Comparison of ENCODE assay signal across 31 cellular contexts in the genomic region with DNA sequence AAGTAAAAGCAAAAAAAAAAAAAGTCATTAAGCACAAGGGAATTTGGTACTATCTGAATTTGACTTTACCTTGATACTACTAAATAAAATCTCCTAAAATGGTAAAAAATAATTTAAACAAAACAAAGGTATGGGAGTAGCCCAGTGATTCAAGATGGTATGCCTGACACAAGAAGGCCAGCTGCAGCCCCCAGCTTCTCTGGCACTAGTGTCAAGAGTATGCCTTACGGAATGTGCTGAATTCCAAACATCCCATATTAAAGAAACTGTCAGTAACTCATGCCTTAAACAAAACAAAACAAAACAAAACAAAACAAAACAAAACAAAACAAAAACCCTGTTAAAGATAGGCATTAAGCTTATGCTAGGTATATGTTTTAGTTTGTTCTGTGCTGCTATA.
"Had no signal": no experiment of that assay in that cellular context is flagged by ENCODE, and none has a peak within 500 bp of the region (broad histone marks: within the 10 kb centered on the region; RNA-seq: fewer than 3 reads in every experiment).

No MANE protein-coding gene starts in this region.

- H3K36me3 Mint-ChIP-seq: activated CD8-positive, alpha-beta memory T cell treated with anti-CD3 and anti-CD28 coated beads, Interleukin-2, amount 10 ng/mL, durations not matched to agents 7 days and 5 days; activated naive CD8-positive, alpha-beta T cell treated with anti-CD3 and anti-CD28 coated beads for 36 hours had no signal

- ATAC-seq: activated CD4-positive, alpha-beta T cell treated with anti-CD3 and anti-CD28 coated beads for 36 hours; activated CD8-positive, alpha-beta memory T cell treated with anti-CD3 and anti-CD28 coated beads, Interleukin-2, amount 10 ng/mL, durations not matched to agents 7 days and 5 days; activated CD8-positive, alpha-beta T cell treated with anti-CD3 and anti-CD28 coated beads, Interleukin-2, amount 10 ng/mL, durations not matched to agents 7 days and 5 days; activated naive CD8-positive, alpha-beta T cell treated with anti-CD3 and anti-CD28 coated beads, Interleukin-2, amount 50 U/mL, for 24 hours; body of pancreas; effector memory CD8-positive, alpha-beta T cell; gastroesophageal sphincter had no signal

- H3K9me3 Mint-ChIP-seq: activated CD4-positive, alpha-beta memory T cell treated with anti-CD3 and anti-CD28 coated beads for 36 hours; activated CD4-positive, alpha-beta T cell treated with anti-CD3 and anti-CD28 coated beads, Interleukin-2, amount 10 ng/mL, durations not matched to agents 24 days and 14 days; activated naive CD4-positive, alpha-beta T cell treated with anti-CD3 and anti-CD28 coated beads for 36 hours; activated naive CD4-positive, alpha-beta T cell treated with anti-CD3 and anti-CD28 coated beads, Interleukin-2, amount 50 U/mL, for 24 hours; activated naive CD8-positive, alpha-beta T cell treated with anti-CD3 and anti-CD28 coated beads for 36 hours; activated naive CD8-positive, alpha-beta T cell treated with anti-CD3 and anti-CD28 coated beads, Interleukin-2, amount 50 U/mL, for 24 hours; activated T-helper 1 cell treated with anti-CD3 and anti-CD28 coated beads, Interleukin-12 subunit alpha, Interleukin-12 subunit beta, Interleukin-2, Interleukin-4 antibody, amounts not matched to agents 30 ng/mL and 10 ng/mL and 1 ng/mL, durations not matched to agents 14 hours and 24 hours and 36 hours; activated T-helper 2 cell treated with anti-CD3 and anti-CD28 coated beads, Interferon-gamma antibody, Interleukin-2, Interleukin-4, amounts not matched to agents 10 μg/mL and 5 μg/mL and 100 μg/mL, durations not matched to agents 14 hours and 24 hours and 36 hours; effector memory CD8-positive, alpha-beta T cell had no signal

- H3K36me3 ChIP-seq: adrenal gland, esophagus muscularis mucosa, gastroesophageal sphincter had no signal

- DNase-seq: activated CD4-positive, alpha-beta memory T cell treated with anti-CD3 and anti-CD28 coated beads for 36 hours; activated CD4-positive, alpha-beta T cell treated with anti-CD3 and anti-CD28 coated beads for 36 hours; activated CD4-positive, alpha-beta T cell treated with anti-CD3 and anti-CD28 coated beads, Interleukin-2, amount 10 ng/mL, durations not matched to agents 24 days and 14 days; activated CD4-positive, CD25-positive, alpha-beta regulatory T cell; activated CD4-positive, CD25-positive, alpha-beta regulatory T cell treated with anti-CD3 and anti-CD28 coated beads, Interleukin-2, amount 50 U/mL, for 72 hours; activated CD8-positive, alpha-beta memory T cell treated with anti-CD3 and anti-CD28 coated beads, Interleukin-2, amount 10 ng/mL, durations not matched to agents 7 days and 5 days; activated CD8-positive, alpha-beta memory T cell treated with anti-CD3 and anti-CD28 coated beads, Interleukin-2, amount 50 U/mL, for 4 hours; activated CD8-positive, alpha-beta T cell treated with anti-CD3 and anti-CD28 coated beads, Interleukin-2, amount 10 ng/mL, durations not matched to agents 7 days and 5 days; activated effector memory CD4-positive, alpha-beta T cell treated with anti-CD3 and anti-CD28 coated beads, Interleukin-2, amount 50 U/mL, for 16 hours; activated naive CD4-positive, alpha-beta T cell treated with anti-CD3 and anti-CD28 coated beads for 36 hours; activated naive CD8-positive, alpha-beta T cell treated with anti-CD3 and anti-CD28 coated beads for 36 hours; activated naive CD8-positive, alpha-beta T cell treated with anti-CD3 and anti-CD28 coated beads, Interleukin-2, amount 50 U/mL, for 24 hours; activated T-cell treated with anti-CD3 and anti-CD28 coated beads, Interleukin-2, amount 50 U/mL, for 1 hour; activated T-cell treated with anti-CD3 and anti-CD28 coated beads, Interleukin-2, amount 50 U/mL, for 48 hours; adrenal gland; amygdala; aorta; body of pancreas; caudate nucleus; cortex of kidney; dermis blood vessel endothelial cell; effector CD4-positive, alpha-beta T cell; effector memory CD8-positive, alpha-beta T cell; erythroblast; foreskin melanocyte; T-helper 2 cell had no signal

- H3K4me1 Mint-ChIP-seq: activated CD4-positive, alpha-beta T cell treated with anti-CD3 and anti-CD28 coated beads for 36 hours; activated CD4-positive, alpha-beta T cell treated with anti-CD3 and anti-CD28 coated beads, Interleukin-2, amount 10 ng/mL, durations not matched to agents 24 days and 14 days; activated CD8-positive, alpha-beta memory T cell treated with anti-CD3 and anti-CD28 coated beads, Interleukin-2, amount 10 ng/mL, durations not matched to agents 7 days and 5 days; activated naive CD4-positive, alpha-beta T cell treated with anti-CD3 and anti-CD28 coated beads, Interleukin-2, amount 50 U/mL, for 24 hours; activated naive CD8-positive, alpha-beta T cell treated with anti-CD3 and anti-CD28 coated beads for 36 hours; activated naive CD8-positive, alpha-beta T cell treated with anti-CD3 and anti-CD28 coated beads, Interleukin-2, amount 50 U/mL, for 24 hours had no signal

- H3K27me3 ChIP-seq: adrenal gland, body of pancreas, esophagus muscularis mucosa, gastroesophageal sphincter had no signal

- H3K4me1 ChIP-seq: esophagus muscularis mucosa, gastroesophageal sphincter had no signal

- H3K4me3 ChIP-seq: adrenal gland, body of pancreas, esophagus muscularis mucosa, gastroesophageal sphincter had no signal

- H3K27me3 Mint-ChIP-seq: activated CD4-positive, alpha-beta memory T cell treated with anti-CD3 and anti-CD28 coated beads for 36 hours; activated CD4-positive, alpha-beta T cell treated with anti-CD3 and anti-CD28 coated beads for 36 hours; activated CD4-positive, alpha-beta T cell treated with anti-CD3 and anti-CD28 coated beads, Interleukin-2, amount 10 ng/mL, durations not matched to agents 24 days and 14 days; activated CD8-positive, alpha-beta memory T cell treated with anti-CD3 and anti-CD28 coated beads, Interleukin-2, amount 10 ng/mL, durations not matched to agents 7 days and 5 days; activated naive CD4-positive, alpha-beta T cell treated with anti-CD3 and anti-CD28 coated beads, Interleukin-2, amount 50 U/mL, for 24 hours; activated naive CD8-positive, alpha-beta T cell treated with anti-CD3 and anti-CD28 coated beads for 36 hours; activated naive CD8-positive, alpha-beta T cell treated with anti-CD3 and anti-CD28 coated beads, Interleukin-2, amount 50 U/mL, for 24 hours; effector memory CD8-positive, alpha-beta T cell had no signal

- H3K9me3 ChIP-seq: adrenal gland, body of pancreas, esophagus muscularis mucosa, gastroesophageal sphincter had no signal

- H3K27ac ChIP-seq: adrenal gland, body of pancreas, esophagus muscularis mucosa, gastroesophageal sphincter had no signal

- H3K27ac Mint-ChIP-seq: activated CD4-positive, alpha-beta memory T cell treated with anti-CD3 and anti-CD28 coated beads for 36 hours; activated CD4-positive, alpha-beta T cell treated with anti-CD3 and anti-CD28 coated beads for 36 hours; activated CD4-positive, alpha-beta T cell treated with anti-CD3 and anti-CD28 coated beads, Interleukin-2, amount 10 ng/mL, durations not matched to agents 24 days and 14 days; activated CD8-positive, alpha-beta memory T cell treated with anti-CD3 and anti-CD28 coated beads, Interleukin-2, amount 10 ng/mL, durations not matched to agents 7 days and 5 days; activated CD8-positive, alpha-beta T cell treated with anti-CD3 and anti-CD28 coated beads, Interleukin-2, amount 10 ng/mL, durations not matched to agents 7 days and 5 days; activated naive CD4-positive, alpha-beta T cell treated with anti-CD3 and anti-CD28 coated beads for 36 hours; activated naive CD4-positive, alpha-beta T cell treated with anti-CD3 and anti-CD28 coated beads, Interleukin-2, amount 50 U/mL, for 24 hours; activated naive CD8-positive, alpha-beta T cell treated with anti-CD3 and anti-CD28 coated beads for 36 hours; activated naive CD8-positive, alpha-beta T cell treated with anti-CD3 and anti-CD28 coated beads, Interleukin-2, amount 50 U/mL, for 24 hours; activated T-helper 1 cell treated with anti-CD3 and anti-CD28 coated beads, Interleukin-12 subunit alpha, Interleukin-12 subunit beta, Interleukin-2, Interleukin-4 antibody, amounts not matched to agents 30 ng/mL and 10 ng/mL and 1 ng/mL, durations not matched to agents 14 hours and 24 hours and 36 hours; activated T-helper 2 cell treated with anti-CD3 and anti-CD28 coated beads, Interferon-gamma antibody, Interleukin-2, Interleukin-4, amounts not matched to agents 10 μg/mL and 5 μg/mL and 100 μg/mL, durations not matched to agents 14 hours and 24 hours and 36 hours; effector memory CD8-positive, alpha-beta T cell had no signal

- H3K4me3 Mint-ChIP-seq: activated CD4-positive, alpha-beta memory T cell treated with anti-CD3 and anti-CD28 coated beads for 36 hours; activated CD4-positive, alpha-beta T cell treated with anti-CD3 and anti-CD28 coated beads for 36 hours; activated CD4-positive, alpha-beta T cell treated with anti-CD3 and anti-CD28 coated beads, Interleukin-2, amount 10 ng/mL, durations not matched to agents 24 days and 14 days; activated CD8-positive, alpha-beta memory T cell treated with anti-CD3 and anti-CD28 coated beads, Interleukin-2, amount 10 ng/mL, durations not matched to agents 7 days and 5 days; activated CD8-positive, alpha-beta T cell treated with anti-CD3 and anti-CD28 coated beads, Interleukin-2, amount 10 ng/mL, durations not matched to agents 7 days and 5 days; activated naive CD4-positive, alpha-beta T cell treated with anti-CD3 and anti-CD28 coated beads for 36 hours; activated naive CD4-positive, alpha-beta T cell treated with anti-CD3 and anti-CD28 coated beads, Interleukin-2, amount 50 U/mL, for 24 hours; activated naive CD8-positive, alpha-beta T cell treated with anti-CD3 and anti-CD28 coated beads for 36 hours; activated naive CD8-positive, alpha-beta T cell treated with anti-CD3 and anti-CD28 coated beads, Interleukin-2, amount 50 U/mL, for 24 hours; activated T-helper 1 cell treated with anti-CD3 and anti-CD28 coated beads, Interleukin-12 subunit alpha, Interleukin-12 subunit beta, Interleukin-2, Interleukin-4 antibody, amounts not matched to agents 30 ng/mL and 10 ng/mL and 1 ng/mL, durations not matched to agents 14 hours and 24 hours and 36 hours; effector memory CD8-positive, alpha-beta T cell had no signal
